ENCODE assay signal across 1 cellular context in genomic region chr11:47376543-47377371, GRCh38.
A peak's percentile ranks its signal among the peaks of the same experiment; 100 is the strongest.
TF ChIP-seq lines count a peak whose summit lies in the region.

No MANE protein-coding gene starts in this region.

TF ChIP-seq in HepG2, 621 proteins besides CTCF, POLR2A, EP300 and RAD21 (continued from another document):
- TF ChIP-seq, protein P1, sequence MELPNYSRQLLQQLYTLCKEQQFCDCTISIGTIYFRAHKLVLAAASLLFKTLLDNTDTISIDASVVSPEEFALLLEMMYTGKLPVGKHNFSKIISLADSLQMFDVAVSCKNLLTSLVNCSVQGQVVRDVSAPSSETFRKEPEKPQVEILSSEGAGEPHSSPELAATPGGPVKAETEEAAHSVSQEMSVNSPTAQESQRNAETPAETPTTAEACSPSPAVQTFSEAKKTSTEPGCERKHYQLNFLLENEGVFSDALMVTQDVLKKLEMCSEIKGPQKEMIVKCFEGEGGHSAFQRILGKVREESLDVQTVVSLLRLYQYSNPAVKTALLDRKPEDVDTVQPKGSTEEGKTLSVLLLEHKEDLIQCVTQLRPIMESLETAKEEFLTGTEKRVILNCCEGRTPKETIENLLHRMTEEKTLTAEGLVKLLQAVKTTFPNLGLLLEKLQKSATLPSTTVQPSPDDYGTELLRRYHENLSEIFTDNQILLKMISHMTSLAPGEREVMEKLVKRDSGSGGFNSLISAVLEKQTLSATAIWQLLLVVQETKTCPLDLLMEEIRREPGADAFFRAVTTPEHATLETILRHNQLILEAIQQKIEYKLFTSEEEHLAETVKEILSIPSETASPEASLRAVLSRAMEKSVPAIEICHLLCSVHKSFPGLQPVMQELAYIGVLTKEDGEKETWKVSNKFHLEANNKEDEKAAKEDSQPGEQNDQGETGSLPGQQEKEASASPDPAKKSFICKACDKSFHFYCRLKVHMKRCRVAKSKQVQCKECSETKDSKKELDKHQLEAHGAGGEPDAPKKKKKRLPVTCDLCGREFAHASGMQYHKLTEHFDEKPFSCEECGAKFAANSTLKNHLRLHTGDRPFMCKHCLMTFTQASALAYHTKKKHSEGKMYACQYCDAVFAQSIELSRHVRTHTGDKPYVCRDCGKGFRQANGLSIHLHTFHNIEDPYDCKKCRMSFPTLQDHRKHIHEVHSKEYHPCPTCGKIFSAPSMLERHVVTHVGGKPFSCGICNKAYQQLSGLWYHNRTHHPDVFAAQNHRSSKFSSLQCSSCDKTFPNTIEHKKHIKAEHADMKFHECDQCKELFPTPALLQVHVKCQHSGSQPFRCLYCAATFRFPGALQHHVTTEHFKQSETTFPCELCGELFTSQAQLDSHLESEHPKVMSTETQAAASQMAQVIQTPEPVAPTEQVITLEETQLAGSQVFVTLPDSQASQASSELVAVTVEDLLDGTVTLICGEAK (IDR thresholded peaks at IDR 0.05), result no peak
- TF ChIP-seq, protein P1 (CRISPR knock-in tag; IDR thresholded peaks at IDR 0.05), result no peak
- TF ChIP-seq SALL1 (CRISPR knock-in tag; IDR thresholded peaks at IDR 0.05), result no peak
- no peak for TF ChIP-seq TGIF2 (CRISPR knock-in tag; IDR thresholded peaks at IDR 0.05)
- no peak for TF ChIP-seq SIX4 (CRISPR knock-in tag; IDR thresholded peaks at IDR 0.05)
- TF ChIP-seq SAFB2 (CRISPR knock-in tag; IDR thresholded peaks at IDR 0.05; ENCODE audit: borderline replicate concordance, low read depth), result no peak
- no peak for TF ChIP-seq JUNB (CRISPR knock-in tag; IDR thresholded peaks at IDR 0.05; ENCODE audit: borderline replicate concordance)
- TF ChIP-seq, protein P2, sequence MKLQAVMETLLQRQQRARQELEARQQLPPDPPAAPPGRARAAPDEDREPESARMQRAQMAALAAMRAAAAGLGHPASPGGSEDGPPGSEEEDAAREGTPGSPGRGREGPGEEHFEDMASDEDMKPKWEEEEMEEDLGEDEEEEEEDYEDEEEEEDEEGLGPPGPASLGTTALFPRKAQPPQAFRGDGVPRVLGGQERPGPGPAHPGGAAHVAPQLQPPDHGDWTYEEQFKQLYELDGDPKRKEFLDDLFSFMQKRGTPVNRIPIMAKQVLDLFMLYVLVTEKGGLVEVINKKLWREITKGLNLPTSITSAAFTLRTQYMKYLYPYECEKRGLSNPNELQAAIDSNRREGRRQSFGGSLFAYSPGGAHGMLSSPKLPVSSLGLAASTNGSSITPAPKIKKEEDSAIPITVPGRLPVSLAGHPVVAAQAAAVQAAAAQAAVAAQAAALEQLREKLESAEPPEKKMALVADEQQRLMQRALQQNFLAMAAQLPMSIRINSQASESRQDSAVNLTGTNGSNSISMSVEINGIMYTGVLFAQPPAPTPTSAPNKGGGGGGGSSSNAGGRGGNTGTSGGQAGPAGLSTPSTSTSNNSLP (IDR thresholded peaks at IDR 0.05; ENCODE audit: low read depth, low read length), result no peak
- no peak for TF ChIP-seq SETDB1 (CRISPR knock-in tag; IDR thresholded peaks at IDR 0.05; ENCODE audit: borderline replicate concordance)
- TF ChIP-seq HOXA7 (CRISPR knock-in tag; IDR thresholded peaks at IDR 0.05), result no peak
- TF ChIP-seq DR1 (CRISPR knock-in tag; IDR thresholded peaks at IDR 0.05), result no peak
- no peak for TF ChIP-seq HOXA9 (CRISPR knock-in tag; IDR thresholded peaks at IDR 0.05; ENCODE audit: borderline replicate concordance)
- TF ChIP-seq ATF7 (IDR thresholded peaks at IDR 0.05), result no peak
- TF ChIP-seq ATF7 (CRISPR knock-in tag; IDR thresholded peaks at IDR 0.05), result no peak
- TF ChIP-seq NFKB2 (CRISPR knock-in tag; IDR thresholded peaks at IDR 0.05; ENCODE audit: borderline replicate concordance), result 0 out of 2 replicates have a peak, but pooled peaks have one; percentile 29
- TF ChIP-seq KDM2A (CRISPR knock-in tag; IDR thresholded peaks at IDR 0.05; ENCODE audit: borderline replicate concordance, low read depth), result no peak
- no peak for TF ChIP-seq ZNF205 (CRISPR knock-in tag; IDR thresholded peaks at IDR 0.05)
- no peak for TF ChIP-seq ZNF282 (IDR thresholded peaks at IDR 0.05; ENCODE audit: partially characterized antibody)
- TF ChIP-seq SOX6 (IDR thresholded peaks at IDR 0.05), result no peak
- TF ChIP-seq SOX6 (CRISPR knock-in tag; IDR thresholded peaks at IDR 0.05), result 0 out of 2 replicates have a peak, but pooled peaks have one; percentile 10
- no peak for TF ChIP-seq ZNF850 (CRISPR knock-in tag; conservative IDR thresholded peaks at IDR 0.05)
- TF ChIP-seq ZNF720 (CRISPR knock-in tag; IDR thresholded peaks at IDR 0.05), result no peak
- TF ChIP-seq NFIC (IDR thresholded peaks at IDR 0.05; ENCODE audit: low read length), result no peak
- TF ChIP-seq ZNF766 (CRISPR knock-in tag; IDR thresholded peaks at IDR 0.05; ENCODE audit: borderline replicate concordance), result no peak
- no peak for TF ChIP-seq ZBTB10 (CRISPR knock-in tag; IDR thresholded peaks at IDR 0.05; ENCODE audit: borderline replicate concordance)
- TF ChIP-seq ZNF687 (CRISPR knock-in tag; IDR thresholded peaks at IDR 0.05), result peak; percentile 3; the same call in 1 of the 2 replicates
- TF ChIP-seq ZNF253 (CRISPR knock-in tag; IDR thresholded peaks at IDR 0.05; ENCODE audit: borderline replicate concordance), result no peak
- TF ChIP-seq ZNF768 (CRISPR knock-in tag; IDR thresholded peaks at IDR 0.05), result peak; percentile 47; the same call in 1 of the 2 replicates
- no peak for TF ChIP-seq CBX5 (CRISPR knock-in tag; IDR thresholded peaks at IDR 0.05; ENCODE audit: borderline replicate concordance)
- no peak for TF ChIP-seq GLI4 (CRISPR knock-in tag; IDR thresholded peaks at IDR 0.05; ENCODE audit: borderline replicate concordance)
- no peak for TF ChIP-seq SP140L (CRISPR knock-in tag; IDR thresholded peaks at IDR 0.05; ENCODE audit: borderline replicate concordance)
- peak; percentile 89 for TF ChIP-seq ZNF263 (CRISPR knock-in tag; IDR thresholded peaks at IDR 0.05)
- TF ChIP-seq MAFF (IDR thresholded peaks at IDR 0.05; ENCODE audit: low read depth, low read length), result no peak
- TF ChIP-seq ZNF232 (CRISPR knock-in tag; IDR thresholded peaks at IDR 0.05; ENCODE audit: borderline replicate concordance), result no peak
TF ChIP-seq in HepG2: peak in this region for 10.
